Comparison of ENCODE assay signal across 10 cellular contexts in the genomic region with DNA sequence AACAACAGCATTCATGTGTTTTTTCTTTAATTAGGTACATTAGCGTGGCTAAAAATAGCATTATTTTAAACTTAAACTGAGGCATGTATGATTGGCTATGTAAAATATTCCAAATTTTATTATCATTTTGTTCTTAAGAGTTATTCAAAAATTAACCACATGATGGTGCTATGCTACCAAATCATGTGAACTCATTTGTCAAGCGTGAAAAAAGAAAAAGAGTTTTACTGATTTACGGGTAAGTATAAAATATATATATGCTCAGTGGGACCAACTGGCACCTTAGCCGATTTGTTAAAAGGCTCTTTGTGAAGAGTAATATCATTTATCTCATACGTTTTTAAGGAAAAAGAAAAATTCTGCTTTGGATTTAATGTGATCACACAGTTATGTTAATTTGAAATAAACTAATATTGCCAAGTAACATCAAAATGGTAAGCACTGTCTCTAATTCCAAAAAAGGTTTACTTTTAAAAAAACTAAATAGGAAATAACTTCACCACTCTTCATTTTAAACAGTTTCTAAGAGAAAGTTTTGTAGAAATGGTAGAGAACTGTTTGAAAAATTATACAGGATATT.
A peak's percentile ranks its signal among the peaks of the same experiment; 100 is the strongest.
DNase-seq lines count a peak whose midpoint lies in the region; ATAC-seq, FAIRE-seq and TF ChIP-seq lines count a peak whose summit lies in the region.
"Had no signal": no experiment of that assay in that cellular context is flagged by ENCODE, and none has a peak within 500 bp of the region (broad histone marks: within the 10 kb centered on the region; RNA-seq: fewer than 3 reads in every experiment).

No MANE protein-coding gene starts in this region.

- no peak overlapping the region for H3K18ac ChIP-seq in H1 (ENCODE audit: extremely low read depth, low read length)

- no peaks in the 10 kb centered on the region for H3K79me2 ChIP-seq in H1 (ENCODE audit: control insufficient read depth in 1 of 2, insufficient read depth in 2 of 2, low read length in 2 of 2)

- H2BK12ac ChIP-seq in H1 (ENCODE audit: low read depth, low read length), result no peak overlapping the region

- H3K23me2 ChIP-seq in H1 (ENCODE audit: low read depth, low read length), result no peaks in the 10 kb centered on the region

- no peaks in the 10 kb centered on the region for H3K36me3 ChIP-seq in H1 (ENCODE audit: control insufficient read depth in 2 of 4, insufficient read depth in 4 of 4, low read length in 3 of 4)

- H3K27ac Mint-ChIP-seq in activated T-helper 1 cell treated with anti-CD3 and anti-CD28 coated beads, Interleukin-12 subunit alpha, Interleukin-12 subunit beta, Interleukin-2, Interleukin-4 antibody, amounts not matched to agents 30 ng/mL and 10 ng/mL and 1 ng/mL, durations not matched to agents 14 hours and 24 hours and 36 hours, result no peak overlapping the region
- H3K27ac Mint-ChIP-seq: T-helper 1 cell treated with Interleukin-12 subunit alpha and Interleukin-12 subunit beta and Interleukin-4 antibody, amounts not matched to agents 30 μg/mL and 1 μg/mL, for 36 hours had no signal

- H3K4me3 ChIP-seq in H1 (ENCODE audit: extremely low read depth in 1 of 4, insufficient read depth in 2 of 4, low read depth in 3 of 4, low read length in 4 of 4), result no peak overlapping the region
- H3K4me3 ChIP-seq: lung had no signal

- H3K9me3 Mint-ChIP-seq in activated T-helper 1 cell treated with anti-CD3 and anti-CD28 coated beads, Interleukin-12 subunit alpha, Interleukin-12 subunit beta, Interleukin-2, Interleukin-4 antibody, amounts not matched to agents 30 ng/mL and 10 ng/mL and 1 ng/mL, durations not matched to agents 14 hours and 24 hours and 36 hours, result no peaks in the 10 kb centered on the region
- H3K9me3 Mint-ChIP-seq: T-helper 1 cell treated with Interleukin-12 subunit alpha and Interleukin-12 subunit beta and Interleukin-4 antibody, amounts not matched to agents 30 μg/mL and 1 μg/mL, for 36 hours had no signal

- H4K5ac ChIP-seq in H1 (ENCODE audit: insufficient read length, low read depth, low read length), result no peak overlapping the region

- no peak overlapping the region for H2BK20ac ChIP-seq in H1 (ENCODE audit: low read length)

- no peak overlapping the region for H2BK5ac ChIP-seq in H1 (ENCODE audit: low read depth, low read length)

- FAIRE-seq in H1 (lab: Jason Lieb, UNC), result no peak

- H4K20me1 ChIP-seq in H1 (replicated peaks in 1 of 2; ENCODE audit: control insufficient read depth in 1 of 2, insufficient read depth in 2 of 2, low read length in 2 of 2), result no peaks in the 10 kb centered on the region

- H3K9ac ChIP-seq in H1 (replicated peaks in 1 of 4; ENCODE audit: extremely low read depth in 1 of 4, low read depth in 3 of 4, low read length in 3 of 4), result no peak overlapping the region

- H4K8ac ChIP-seq in H1 (ENCODE audit: extremely low read depth, insufficient read depth, low read length), result no peak overlapping the region

- H3K4me1 ChIP-seq in H1 (replicated peaks in 1 of 4; ENCODE audit: control insufficient read depth in 3 of 4, insufficient read depth in 4 of 4, low read length in 3 of 4), result no peaks in the 10 kb centered on the region

- no peak for TF ChIP-seq EP300 in H1 (IDR thresholded peaks at IDR 0.05; ENCODE audit: borderline replicate concordance in 1 of 2, low read depth in 2 of 2, low read length in 2 of 2)

- peak in 2 of 3 experiments; percentile 10 to 14; a peak in 2 of 4 replicates for TF ChIP-seq CTCF in H1 (IDR thresholded peaks at IDR 0.05; ENCODE audit: control extremely low read depth in 1 of 3, insufficient read depth in 1 of 3, low read depth in 1 of 3, low read length in 3 of 3)

- CTCF ChIA-PET in H1 (lab: Charles Lee; ENCODE audit: partially characterized antibody), result interaction anchor here (0.6 to 1.0 kb wide), 2 partner anchors 402 to 821 kb away, joined by 3 read pairs; no protein-coding TSS in a partner anchor

- H3K4me3 Mint-ChIP-seq in activated T-helper 1 cell treated with anti-CD3 and anti-CD28 coated beads, Interleukin-12 subunit alpha, Interleukin-12 subunit beta, Interleukin-2, Interleukin-4 antibody, amounts not matched to agents 30 ng/mL and 10 ng/mL and 1 ng/mL, durations not matched to agents 14 hours and 24 hours and 36 hours, result no peak overlapping the region
- H3K4me3 Mint-ChIP-seq: T-helper 1 cell treated with Interleukin-12 subunit alpha and Interleukin-12 subunit beta and Interleukin-4 antibody, amounts not matched to agents 30 μg/mL and 1 μg/mL, for 36 hours had no signal

- no peaks in the 10 kb centered on the region for H3K9me3 ChIP-seq in H1 (ENCODE audit: insufficient read depth in 2 of 2, low read depth in 1 of 2, low read length in 1 of 2)

- no peak overlapping the region for H4K91ac ChIP-seq in H1 (replicated peaks; ENCODE audit: insufficient read length, low read length)

- no peak overlapping the region for H3K4me2 ChIP-seq in H1 (ENCODE audit: insufficient read depth in 1 of 2, low read depth in 2 of 2, low read length in 2 of 2)

- H3K14ac ChIP-seq in H1 (ENCODE audit: insufficient read length), result no peak overlapping the region

- no peaks in the 10 kb centered on the region for H3K27me3 Mint-ChIP-seq in activated T-helper 1 cell treated with anti-CD3 and anti-CD28 coated beads, Interleukin-12 subunit alpha, Interleukin-12 subunit beta, Interleukin-2, Interleukin-4 antibody, amounts not matched to agents 30 ng/mL and 10 ng/mL and 1 ng/mL, durations not matched to agents 14 hours and 24 hours and 36 hours (ENCODE audit: insufficient read depth)

- intact Hi-C loops in activated T-helper 1 cell treated with anti-CD3 and anti-CD28 coated beads, Interleukin-12 subunit alpha, Interleukin-12 subunit beta, Interleukin-2, Interleukin-4 antibody, amounts not matched to agents 30 ng/mL and 10 ng/mL and 1 ng/mL, durations not matched to agents 14 hours and 24 hours and 36 hours (cut with micrococcal nuclease), result no loop called here
- intact Hi-C loops in sciatic nerve (cut with DNase I), result no loop called here

- H3K27ac ChIP-seq in H1 (ENCODE audit: low read depth, low read length), result no peak overlapping the region

- 55% methylated on average over 5 of the region's 5 CpGs; no CpG with 5 or more reads in 1 of the 2 experiments for WGBS in H1 (ENCODE audit: extremely low coverage in 1 of 2, insufficient coverage in 1 of 2, insufficient read length in 1 of 2, insufficient replicate concordance in 2 of 2, low coverage in 1 of 2, low lambda C conversion rate in 2 of 2, missing lambda C conversion rate in 1 of 2), 2 experiments

- no peaks in the 10 kb centered on the region for H3K4me1 Mint-ChIP-seq in activated T-helper 1 cell treated with anti-CD3 and anti-CD28 coated beads, Interleukin-12 subunit alpha, Interleukin-12 subunit beta, Interleukin-2, Interleukin-4 antibody, amounts not matched to agents 30 ng/mL and 10 ng/mL and 1 ng/mL, durations not matched to agents 14 hours and 24 hours and 36 hours (ENCODE audit: low read depth)

- H3K4ac ChIP-seq in H1 (replicated peaks; ENCODE audit: insufficient read length, low read depth, low read length), result no peak overlapping the region

- no peaks in the 10 kb centered on the region for H3K79me1 ChIP-seq in H1 (ENCODE audit: low read depth, low read length)

- H3K56ac ChIP-seq in H1 (replicated peaks; ENCODE audit: insufficient read length, low read depth, low read length), result no peak overlapping the region

- H3K27me3 ChIP-seq in H1 (replicated peaks in 1 of 4; ENCODE audit: control insufficient read depth in 3 of 4, extremely low read depth in 1 of 4, insufficient read depth in 3 of 4, low read length in 3 of 4), result no peaks in the 10 kb centered on the region

- peak; percentile 45 to 56 for TF ChIP-seq RAD21 in H1 (IDR thresholded peaks at IDR 0.05 in 1 of 2, conservative IDR thresholded peaks at IDR 0.05 in 1 of 2; ENCODE audit: low read depth in 2 of 2, low read length in 2 of 2)

- DNase-seq in SIG-M5 treated with dmso at 0.1 percent for 504 hours (lab: John Stamatoyannopoulos, UW; ENCODE audit: unreplicated experiment), result peak; percentile 26
- no peak for DNase-seq in SIG-M5 (lab: John Stamatoyannopoulos, UW)
- peak; percentile 69 for DNase-seq in NCI-H2171 treated with DMSO at 0.1 percent for 48 hours (lab: John Stamatoyannopoulos, UW)
- no peak for DNase-seq in H1 (ENCODE audit: low read depth in 1 of 2, low spot score in 2 of 2)
- DNase-seq in superior temporal gyrus (ENCODE audit: extremely low spot score), result peak; percentile 70
- no peak for DNase-seq in activated T-helper 1 cell treated with anti-CD3 and anti-CD28 coated beads, Interleukin-12 subunit alpha, Interleukin-12 subunit beta, Interleukin-2, Interleukin-4 antibody, amounts not matched to agents 30 ng/mL and 10 ng/mL and 1 ng/mL, durations not matched to agents 14 hours and 24 hours and 36 hours (ENCODE audit: low spot score)
- no peak for DNase-seq in sciatic nerve (ENCODE audit: low spot score)

- no peak overlapping the region for H2BK15ac ChIP-seq in H1 (ENCODE audit: low read length)

- H2AFZ ChIP-seq in H1 (ENCODE audit: low read length), result no peak overlapping the region

- TF ChIP-seq POLR2A in H1 (IDR thresholded peaks at IDR 0.05; ENCODE audit: control extremely low read depth in 1 of 2, low read depth in 2 of 2, low read length in 2 of 2), result no peak

- H3K23ac ChIP-seq in H1 (ENCODE audit: insufficient read length), result no peak overlapping the region

- no peak overlapping the region for H2BK120ac ChIP-seq in H1 (replicated peaks; ENCODE audit: low read depth, low read length)

- no peaks in the 10 kb centered on the region for H3K36me3 Mint-ChIP-seq in activated T-helper 1 cell treated with anti-CD3 and anti-CD28 coated beads, Interleukin-12 subunit alpha, Interleukin-12 subunit beta, Interleukin-2, Interleukin-4 antibody, amounts not matched to agents 30 ng/mL and 10 ng/mL and 1 ng/mL, durations not matched to agents 14 hours and 24 hours and 36 hours (ENCODE audit: low read depth)

- no peak for ATAC-seq in GM21576 (IDR thresholded peaks at IDR 0.05; ENCODE audit: unreplicated experiment)
- ATAC-seq in sciatic nerve, result no peak

- POLR2A ChIA-PET in H1 (lab: Charles Lee; ENCODE audit: partially characterized antibody), result no interaction called here

- H2AK5ac ChIP-seq in H1 (ENCODE audit: low read depth, low read length), result no peak overlapping the region

TF ChIP-seq in H1, 55 proteins besides CTCF, POLR2A, EP300 and RAD21 (continues in another document):
- no peak for TF ChIP-seq KDM5A (IDR thresholded peaks at IDR 0.05; ENCODE audit: low read length)
- no peak for TF ChIP-seq JUND (IDR thresholded peaks at IDR 0.05; ENCODE audit: low read length)
- no peak for TF ChIP-seq CEBPB (IDR thresholded peaks at IDR 0.05; ENCODE audit: low read depth, low read length)
- TF ChIP-seq, protein P1, sequence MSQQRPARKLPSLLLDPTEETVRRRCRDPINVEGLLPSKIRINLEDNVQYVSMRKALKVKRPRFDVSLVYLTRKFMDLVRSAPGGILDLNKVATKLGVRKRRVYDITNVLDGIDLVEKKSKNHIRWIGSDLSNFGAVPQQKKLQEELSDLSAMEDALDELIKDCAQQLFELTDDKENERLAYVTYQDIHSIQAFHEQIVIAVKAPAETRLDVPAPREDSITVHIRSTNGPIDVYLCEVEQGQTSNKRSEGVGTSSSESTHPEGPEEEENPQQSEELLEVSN (IDR thresholded peaks at IDR 0.05), result no peak
- no peak for TF ChIP-seq CHD2 (IDR thresholded peaks at IDR 0.05; ENCODE audit: low read length)
- no peak for TF ChIP-seq RBBP5 (IDR thresholded peaks at IDR 0.05; ENCODE audit: borderline replicate concordance, low read depth, low read length)
- no peak for TF ChIP-seq RXRA (IDR thresholded peaks at IDR 0.05; ENCODE audit: insufficient read depth, low read depth, low read length)

Comparison
In these comparisons a context has a peak if more than half of its experiments do, and no peak if none do; other contexts are left out.
1. DNase-seq: peak in SIG-M5 treated with dmso at 0.1 percent for 504 hours (single experiment), NCI-H2171 treated with DMSO at 0.1 percent for 48 hours (single experiment) and superior temporal gyrus (single experiment); none in SIG-M5 (single experiment), H1 (0 of 2), activated T-helper 1 cell treated with anti-CD3 and anti-CD28 coated beads, Interleukin-12 subunit alpha, Interleukin-12 subunit beta, Interleukin-2, Interleukin-4 antibody, amounts not matched to agents 30 ng/mL and 10 ng/mL and 1 ng/mL, durations not matched to agents 14 hours and 24 hours and 36 hours (single experiment) and sciatic nerve (single experiment).